ENCODE assay signal across 8 cellular contexts in genomic region chr3:86563358-86563970, GRCh38.
DNase-seq lines count a peak whose midpoint lies in the region; ATAC-seq and TF ChIP-seq lines count a peak whose summit lies in the region.

No MANE protein-coding gene starts in this region.

- no peaks in the 10 kb centered on the region for H3K79me1 ChIP-seq in mesendoderm (ENCODE audit: low read length)

- no peak overlapping the region for H2BK120ac ChIP-seq in mesendoderm (ENCODE audit: low read depth, low read length)

- H3K27ac ChIP-seq in mesendoderm (ENCODE audit: low read depth, low read length) = no peak overlapping the region

- H3K4ac ChIP-seq in mesendoderm (ENCODE audit: low read depth, low read length) = no peak overlapping the region

- no peaks in the 10 kb centered on the region for H3K79me2 ChIP-seq in mesendoderm (ENCODE audit: control insufficient read depth, insufficient read depth, low read length)

- ATAC-seq in HG02852 (IDR thresholded peaks at IDR 0.05; ENCODE audit: unreplicated experiment) = peak; percentile 69
- ATAC-seq in stimulated activated naive B cell treated with anti-CD40 and anti-IgM and Interleukin-4, amounts not matched to agents 10 μg/mL and 1 μg/mL and 100 μg/mL, for 72 hours (replicated peaks) = no peak

- no peak overlapping the region for H4K5ac ChIP-seq in mesendoderm (ENCODE audit: low read length)

- H3K36me3 ChIP-seq in GM06990 (ENCODE audit: control insufficient read depth, insufficient read depth, low read length) (no peaks in the 10 kb centered on the region), mesendoderm (ENCODE audit: control insufficient read depth, insufficient read depth, low read length) (no peaks in the 10 kb centered on the region)

- H3K27me3 ChIP-seq in GM06990 (replicated peaks; ENCODE audit: control insufficient read depth, insufficient read depth, low read length) = no peaks in the 10 kb centered on the region
- no peaks in the 10 kb centered on the region for H3K27me3 ChIP-seq in mesendoderm (ENCODE audit: insufficient read depth, low read length, poor library complexity)

- H3K27ac Mint-ChIP-seq in stimulated activated naive B cell treated with anti-CD40 and anti-IgM and Interleukin-4, amounts not matched to agents 10 μg/mL and 1 μg/mL and 100 μg/mL, for 72 hours = no peak overlapping the region

- H3K9me3 Mint-ChIP-seq in stimulated activated naive B cell treated with anti-CD40 and anti-IgM and Interleukin-4, amounts not matched to agents 10 μg/mL and 1 μg/mL and 100 μg/mL, for 72 hours = peaks cover 0 to 2% of the 10 kb centered on the region in 2 donors

- no peak overlapping the region for H3K4me3 Mint-ChIP-seq in stimulated activated naive B cell treated with anti-CD40 and anti-IgM and Interleukin-4, amounts not matched to agents 10 μg/mL and 1 μg/mL and 100 μg/mL, for 72 hours

- no peak overlapping the region for H2BK15ac ChIP-seq in mesendoderm (replicated peaks; ENCODE audit: low read depth)

- H3K4me1 ChIP-seq in mesendoderm (ENCODE audit: control insufficient read depth, low read depth, low read length) = no peaks in the 10 kb centered on the region

- H3K18ac ChIP-seq in mesendoderm (ENCODE audit: low read length) = no peak overlapping the region

- no CpG with 5 or more reads among the region's 2 CpGs for WGBS in mesendoderm (ENCODE audit: extremely low coverage, insufficient coverage, low lambda C conversion rate)

- peak; percentile 61 for TF ChIP-seq CTCF in GM06990 (IDR thresholded peaks at IDR 0.05; ENCODE audit: insufficient read depth, low read length, poor library complexity, severe bottlenecking)

- no peaks in the 10 kb centered on the region for H3K4me1 Mint-ChIP-seq in stimulated activated naive B cell treated with anti-CD40 and anti-IgM and Interleukin-4, amounts not matched to agents 10 μg/mL and 1 μg/mL and 100 μg/mL, for 72 hours

- in situ Hi-C loops in T47D (cut with HindIII; ENCODE audit: low pct_unique_long_range_greater_than_20kb, low sequenced_read_pairs) = no loop called here

- no peak for DNase-seq in GM06990 (ENCODE audit: extremely low read depth, insufficient read length)
- peak; percentile 45 for DNase-seq in NCI-H345 (lab: John Stamatoyannopoulos, UW)
- peak; percentile 5 to 68 for DNase-seq in T47D (ENCODE audit: low read depth in 1 of 2, low spot score in 1 of 2)
- peak; percentile 53 for DNase-seq in mesendoderm
- no peak for DNase-seq in stimulated activated naive B cell treated with anti-CD40 and anti-IgM and Interleukin-4, amounts not matched to agents 10 μg/mL and 1 μg/mL and 100 μg/mL, for 72 hours
- DNase-seq in ureter (ENCODE audit: low spot score) = no peak
- DNase-seq in DMS79 treated with DMSO at 0.1 percent for 48 hours (lab: John Stamatoyannopoulos, UW) = no peak

- H3K56ac ChIP-seq in mesendoderm (ENCODE audit: low read length) = no peak overlapping the region

- no peaks in the 10 kb centered on the region for H3K27me3 Mint-ChIP-seq in stimulated activated naive B cell treated with anti-CD40 and anti-IgM and Interleukin-4, amounts not matched to agents 10 μg/mL and 1 μg/mL and 100 μg/mL, for 72 hours

- H2AK5ac ChIP-seq in mesendoderm (ENCODE audit: low read length) = no peak overlapping the region

- no peaks in the 10 kb centered on the region for H3K36me3 Mint-ChIP-seq in stimulated activated naive B cell treated with anti-CD40 and anti-IgM and Interleukin-4, amounts not matched to agents 10 μg/mL and 1 μg/mL and 100 μg/mL, for 72 hours

- H3K4me2 ChIP-seq in mesendoderm (ENCODE audit: low read length) = no peak overlapping the region

- H3K4me3 ChIP-seq in GM06990 (replicated peaks; ENCODE audit: low read depth, low read length) = no peak overlapping the region
- H3K4me3 ChIP-seq in mesendoderm (ENCODE audit: low read length) = no peak overlapping the region

- H2BK5ac ChIP-seq in mesendoderm (ENCODE audit: low read length) = no peak overlapping the region

- no peak overlapping the region for H3K9ac ChIP-seq in mesendoderm (ENCODE audit: low read length)

- no peak overlapping the region for H3K23ac ChIP-seq in mesendoderm (ENCODE audit: low read length)

- H4K8ac ChIP-seq in mesendoderm (ENCODE audit: low read depth, low read length) = no peak overlapping the region

Comparison
In these comparisons a context has a peak if more than half of its experiments do, and no peak if none do; other contexts are left out.
1. DNase-seq: peak in NCI-H345 (single experiment), T47D (2 of 2) and mesendoderm (single experiment); none in GM06990 (single experiment), stimulated activated naive B cell treated with anti-CD40 and anti-IgM and Interleukin-4, amounts not matched to agents 10 μg/mL and 1 μg/mL and 100 μg/mL, for 72 hours (single experiment), ureter (single experiment) and DMS79 treated with DMSO at 0.1 percent for 48 hours (single experiment).